17 cellular contexts compared by ENCODE assay signal in the genomic region with DNA sequence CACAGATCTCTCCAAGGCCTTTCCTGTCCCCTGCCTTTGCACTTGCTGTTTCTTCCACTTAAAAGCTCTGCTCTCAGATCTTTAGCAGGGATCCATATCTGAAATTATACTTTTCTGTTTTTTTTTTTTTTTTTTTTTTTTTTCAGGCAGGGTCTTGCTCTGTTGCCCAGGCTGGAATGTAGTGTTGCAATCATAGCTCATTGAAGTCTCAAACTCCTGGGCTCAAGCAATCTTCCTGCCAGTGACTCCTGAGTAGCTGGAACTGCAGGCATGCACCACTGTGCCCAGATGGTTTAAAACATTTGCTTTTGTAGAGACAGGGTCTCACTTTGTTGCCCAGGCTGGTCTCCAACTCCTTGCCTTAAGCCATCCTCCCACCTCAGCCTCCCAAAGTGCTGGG. TPM values are rescaled to one million over a fixed set of nuclear protein-coding genes. Genes with fewer than 3 reads are reported as not detected.
A peak's percentile ranks its signal among the peaks of the same experiment; 100 is the strongest.
DNase-seq lines count a peak whose midpoint lies in the region; ATAC-seq and TF ChIP-seq lines count a peak whose summit lies in the region.
"Had no signal": no experiment of that assay in that cellular context is flagged by ENCODE, and none has a peak within 500 bp of the region (broad histone marks: within the 10 kb centered on the region; RNA-seq: fewer than 3 reads in every experiment).

No MANE protein-coding gene starts in this region.

- no peaks in the 10 kb centered on the region for H3K9me3 ChIP-seq in WERI-Rb-1 (ENCODE audit: severe bottlenecking)

- H3K9me3 Mint-ChIP-seq in stimulated activated effector memory CD8-positive, alpha-beta T cell treated with anti-CD3 and anti-CD28 coated beads, Interleukin-12 subunit alpha, Interleukin-12 subunit beta, amount 100 ng/mL, for 72 hours = no peaks in the 10 kb centered on the region

- no peaks in the 10 kb centered on the region for H3K36me3 ChIP-seq in WERI-Rb-1

- H3K4me3 ChIP-seq in WERI-Rb-1 (ENCODE audit: low read depth, low read length) = no peak overlapping the region
- H3K4me3 ChIP-seq: SK-N-MC had no signal

- peak overlapping the region; percentile 11 for H3K27ac Mint-ChIP-seq in stimulated activated effector memory CD8-positive, alpha-beta T cell treated with anti-CD3 and anti-CD28 coated beads, Interleukin-12 subunit alpha, Interleukin-12 subunit beta, amount 100 ng/mL, for 72 hours

- TF ChIP-seq CTCF in foreskin keratinocyte (conservative IDR thresholded peaks at IDR 0.05) (no peak), WERI-Rb-1 (IDR thresholded peaks at IDR 0.05; ENCODE audit: low read depth, low read length) (no peak)

- ATAC-seq in SK-N-SH treated with all-trans-retinoic acid at 6 μM for 48 hours = peak; percentile 7
- peak; percentile 9 for ATAC-seq in foreskin keratinocyte
- ATAC-seq in stimulated activated effector memory CD8-positive, alpha-beta T cell treated with anti-CD3 and anti-CD28 coated beads, Interleukin-12 subunit alpha, Interleukin-12 subunit beta, amount 100 ng/mL, for 72 hours = no peak
- ATAC-seq in HG02763 (IDR thresholded peaks at IDR 0.05; ENCODE audit: unreplicated experiment) = no peak
- no peak for ATAC-seq in activated CD4-positive, CD25-positive, alpha-beta regulatory T cell treated with anti-CD3 and anti-CD28 coated beads, Interleukin-2, amount 50 U/mL, for 24 hours

- H3K4me3 Mint-ChIP-seq in stimulated activated effector memory CD8-positive, alpha-beta T cell treated with anti-CD3 and anti-CD28 coated beads, Interleukin-12 subunit alpha, Interleukin-12 subunit beta, amount 100 ng/mL, for 72 hours = no peak overlapping the region

- DNase-seq in HCEC 1CT (peak; percentile 27), foreskin keratinocyte (no peak), NCI-H524 treated with DMSO at 0.1 percent for 48 hours (lab: John Stamatoyannopoulos, UW) (no peak), WERI-Rb-1 (no peak)
- no peak for DNase-seq in stimulated activated effector memory CD8-positive, alpha-beta T cell treated with anti-CD3 and anti-CD28 coated beads, Interleukin-12 subunit alpha, Interleukin-12 subunit beta, amount 100 ng/mL, for 72 hours (ENCODE audit: low spot score in 2 of 2)
- DNase-seq: activated CD8-positive, alpha-beta memory T cell treated with anti-CD3 and anti-CD28 coated beads for 24 hours; activated gamma-delta T cell; C1 segment of cervical spinal cord; Karpas-422; left colon; NCI-H1436 treated with DMSO at 0.1 percent for 48 hours; NCI-H2227 treated with DMSO at 0.1 percent for 48 hours had no signal

- H3K27me3 ChIP-seq in foreskin keratinocyte = no peaks in the 10 kb centered on the region
- no peaks in the 10 kb centered on the region for H3K27me3 ChIP-seq in WERI-Rb-1 (ENCODE audit: insufficient read depth, low read depth, severe bottlenecking)

- H3K27ac ChIP-seq in foreskin keratinocyte (peak overlapping the region; percentile 21), WERI-Rb-1 (no peak overlapping the region)
- H3K27ac ChIP-seq: parathyroid adenoma, SK-N-MC had no signal

- peaks cover 18% of the 10 kb centered on the region for H3K4me1 ChIP-seq in foreskin keratinocyte

- no peaks in the 10 kb centered on the region for H3K36me3 Mint-ChIP-seq in stimulated activated effector memory CD8-positive, alpha-beta T cell treated with anti-CD3 and anti-CD28 coated beads, Interleukin-12 subunit alpha, Interleukin-12 subunit beta, amount 100 ng/mL, for 72 hours

- peaks cover 18% of the 10 kb centered on the region for H3K4me1 Mint-ChIP-seq in stimulated activated effector memory CD8-positive, alpha-beta T cell treated with anti-CD3 and anti-CD28 coated beads, Interleukin-12 subunit alpha, Interleukin-12 subunit beta, amount 100 ng/mL, for 72 hours

TF ChIP-seq in SK-N-SH treated with all-trans-retinoic acid at 6 μM for 48 hours, 23 proteins besides CTCF, POLR2A, EP300 and RAD21:
- TF ChIP-seq GLIS3 (CRISPR knock-in tag; IDR thresholded peaks at IDR 0.05) = no peak
- no peak for TF ChIP-seq ZFP30 (CRISPR knock-in tag; IDR thresholded peaks at IDR 0.05)
- TF ChIP-seq TCF4 (CRISPR knock-in tag; IDR thresholded peaks at IDR 0.05; ENCODE audit: borderline replicate concordance) = no peak
- no peak for TF ChIP-seq ZNF565 (CRISPR knock-in tag; conservative IDR thresholded peaks at IDR 0.05; ENCODE audit: low read depth)
- no peak for TF ChIP-seq ESRRG (CRISPR knock-in tag; IDR thresholded peaks at IDR 0.05)
- TF ChIP-seq ARNTL (CRISPR knock-in tag; IDR thresholded peaks at IDR 0.05; ENCODE audit: borderline replicate concordance, low read depth) = no peak
- TF ChIP-seq CSDC2 (CRISPR knock-in tag; IDR thresholded peaks at IDR 0.05) = no peak
- no peak for TF ChIP-seq BACH2 (CRISPR knock-in tag; IDR thresholded peaks at IDR 0.05; ENCODE audit: borderline replicate concordance)
- TF ChIP-seq ZNF8 (CRISPR knock-in tag; IDR thresholded peaks at IDR 0.05) = no peak

RNA-seq across cellular contexts. Expression of gene TSPAN15, which starts 5.0 kb away (rescaled TPM):
- total RNA-seq in foreskin keratinocyte = 7.3 and 8.9 TPM in 2 replicates
- polyA plus RNA-seq in foreskin keratinocyte = 8.6 and 10.7 TPM in 2 replicates

RNA-seq across cellular contexts. Expression of gene TACR2, which starts 29.5 kb away (rescaled TPM):
- total RNA-seq in foreskin keratinocyte = not detected in 2 replicates
- 0.03 TPM in 1 of 2 replicates, not detected in the other for polyA plus RNA-seq in foreskin keratinocyte

Comparison
In these comparisons a context has a peak if more than half of its experiments do, and no peak if none do; other contexts are left out.
1. ATAC-seq: peak in SK-N-SH treated with all-trans-retinoic acid at 6 μM for 48 hours (single experiment) and foreskin keratinocyte (single experiment); none in stimulated activated effector memory CD8-positive, alpha-beta T cell treated with anti-CD3 and anti-CD28 coated beads, Interleukin-12 subunit alpha, Interleukin-12 subunit beta, amount 100 ng/mL, for 72 hours (single experiment), HG02763 (single experiment) and activated CD4-positive, CD25-positive, alpha-beta regulatory T cell treated with anti-CD3 and anti-CD28 coated beads, Interleukin-2, amount 50 U/mL, for 24 hours (0 of 2).